9 cellular contexts compared by ENCODE assay signal in the genomic region with DNA sequence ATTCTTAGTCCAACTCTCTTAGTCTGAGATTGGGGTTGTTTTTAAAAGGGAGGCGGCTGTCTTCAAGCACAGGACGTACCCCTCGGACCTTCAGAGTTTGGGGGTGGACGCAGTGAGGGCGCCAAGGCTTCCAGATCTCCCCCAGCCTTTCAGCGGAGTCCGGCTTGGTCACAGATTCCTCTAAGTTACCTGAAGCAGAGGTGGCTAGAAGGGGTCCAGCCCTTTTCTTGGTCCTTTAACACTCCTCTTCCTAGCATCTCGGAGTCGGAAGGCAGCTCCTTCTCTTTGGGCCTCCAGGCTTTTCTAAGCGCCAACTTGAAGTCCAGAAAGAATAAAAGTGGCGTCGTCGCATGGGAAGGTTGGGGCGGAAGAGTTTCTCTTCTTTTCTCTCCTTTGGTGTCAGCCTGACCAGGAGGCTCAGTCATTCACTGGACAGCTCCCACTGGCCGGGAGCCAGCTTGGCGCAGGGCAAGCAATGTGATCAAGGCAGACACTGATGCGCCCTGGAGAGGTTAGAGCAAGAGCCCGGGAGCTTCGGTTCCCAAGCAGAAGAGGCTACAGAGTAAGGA. TPM values are rescaled to one million over a fixed set of nuclear protein-coding genes. Genes with fewer than 3 reads are reported as not detected.
A peak's percentile ranks its signal among the peaks of the same experiment; 100 is the strongest.
DNase-seq lines count a peak whose midpoint lies in the region; TF ChIP-seq lines count a peak whose summit lies in the region.
"Had no signal": no experiment of that assay in that cellular context is flagged by ENCODE, and none has a peak within 500 bp of the region (broad histone marks: within the 10 kb centered on the region; RNA-seq: fewer than 3 reads in every experiment).

No MANE protein-coding gene starts in this region.

- H3K4me3 ChIP-seq in AG04450 (ENCODE audit: low read depth, low read length) (peak overlapping the region; percentile 51), esophagus (ENCODE audit: low read depth in 1 of 2, low read length in 2 of 2) (peak overlapping the region; percentile 12 to 37), muscle layer of duodenum (ENCODE audit: low read depth in 1 of 2, low read length in 2 of 2) (peak overlapping the region; percentile 40 to 58)

- POLR2A ChIA-PET in AG04450 (lab: Yijun Ruan, JAX), result interaction anchor here (1.1 kb wide), 1 partner anchor 50 kb away, joined by 5 read pairs; no protein-coding TSS in a partner anchor

- H3K27ac ChIP-seq in AG04450 (ENCODE audit: low read depth, low read length) (no peak overlapping the region), esophagus (ENCODE audit: low read depth in 2 of 2, low read length in 1 of 2) (no peak overlapping the region), muscle layer of duodenum (ENCODE audit: low read length) (no peak overlapping the region)
- H3K27ac ChIP-seq: neutrophil had no signal

- H3K4me1 ChIP-seq in esophagus (ENCODE audit: control insufficient read depth in 2 of 2, insufficient read depth in 2 of 2, low read length in 1 of 2) (peaks cover 5 to 8% of the 10 kb centered on the region in 2 donors), muscle layer of duodenum (ENCODE audit: control insufficient read depth in 1 of 2, insufficient read depth in 2 of 2, low read length in 2 of 2) (peaks cover 0 to 30% of the 10 kb centered on the region in 2 donors)

- no peak for DNase-seq in AG04450 (ENCODE audit: low read depth, low spot score)
- peak; percentile 62 for DNase-seq in H4 (ENCODE audit: low spot score)
- DNase-seq in T-helper 9 cell, result peak; percentile 10
- no peak for DNase-seq in NCI-H510A (lab: John Stamatoyannopoulos, UW)
- no peak for DNase-seq in NCI-H1417 (lab: John Stamatoyannopoulos, UW)
- DNase-seq in GF-D8 (lab: John Stamatoyannopoulos, UW), result no peak

- WGBS in esophagus, 2 donors, result 1 to 3% methylated on average over 19 of the region's 19 CpGs

- no peak for TF ChIP-seq CTCF in AG04450 (IDR thresholded peaks at IDR 0.05; ENCODE audit: low read depth, low read length)

- H3K9me3 ChIP-seq in AG04450 (ENCODE audit: control insufficient read depth, insufficient read depth, low read length) (peaks cover 2% of the 10 kb centered on the region; the same call in 1 of the 2 replicates), esophagus (ENCODE audit: control insufficient read depth in 2 of 2, insufficient read depth in 1 of 2, low read depth in 1 of 2, low read length in 1 of 2) (peaks cover 0 to 2% of the 10 kb centered on the region in 2 donors), muscle layer of duodenum (ENCODE audit: control insufficient read depth in 1 of 2, low read length in 2 of 2) (no peaks in the 10 kb centered on the region)
- H3K9me3 ChIP-seq: neutrophil had no signal

- H3K36me3 ChIP-seq in esophagus (ENCODE audit: control insufficient read depth in 2 of 2, insufficient read depth in 2 of 2, low read length in 1 of 2) (no peaks in the 10 kb centered on the region), muscle layer of duodenum (ENCODE audit: control insufficient read depth in 1 of 2, insufficient read depth in 2 of 2, low read length in 2 of 2) (no peaks in the 10 kb centered on the region)
- H3K36me3 ChIP-seq: neutrophil had no signal

- H3K27me3 ChIP-seq in AG04450 (ENCODE audit: control insufficient read depth, insufficient read depth, low read length), result peaks cover 11% of the 10 kb centered on the region
- H3K27me3 ChIP-seq in esophagus (ENCODE audit: control insufficient read depth in 1 of 2, insufficient read depth in 2 of 2, low read length in 2 of 2), result peaks cover 0 to 4% of the 10 kb centered on the region in 2 donors
- peaks cover 8% of the 10 kb centered on the region for H3K27me3 ChIP-seq in muscle layer of duodenum (ENCODE audit: low read depth, low read length)

- CTCF ChIA-PET in AG04450 (lab: Charles Lee), result interaction anchor here (1.3 to 2.4 kb wide), 3 partner anchors 23 to 339 kb away, joined by 6 to 8 read pairs (median 6); no protein-coding TSS in a partner anchor

RNA-seq across cellular contexts. Expression of a gene that starts 9.6 kb away (rescaled TPM):
- not detected in 2 replicates for polyA plus RNA-seq in AG04450 (2011; rRNA removed)
- polyA minus RNA-seq in AG04450 (2011; rRNA and poly(A)+ RNA removed), result not detected in 2 replicates
- total RNA-seq in H4 (2014; rRNA removed; shearing (Covaris generic)), result not detected in 2 replicates
- not detected for polyA plus RNA-seq in esophagus

RNA-seq across cellular contexts. Expression of a gene that starts 40.7 kb away (rescaled TPM):
- polyA plus RNA-seq in AG04450 (2011; rRNA removed) (not detected in 2 replicates), esophagus (not detected)
- polyA minus RNA-seq in AG04450 (2011; rRNA and poly(A)+ RNA removed), result not detected in 2 replicates
- total RNA-seq in H4 (2014; rRNA removed; shearing (Covaris generic)), result not detected in 2 replicates

RNA-seq across cellular contexts. Expression of a gene that starts 44.1 kb away (rescaled TPM):
- polyA plus RNA-seq in AG04450 (2011; rRNA removed) (not detected in 2 replicates), esophagus (not detected)
- not detected in 2 replicates for polyA minus RNA-seq in AG04450 (2011; rRNA and poly(A)+ RNA removed)
- not detected in 2 replicates for total RNA-seq in H4 (2014; rRNA removed; shearing (Covaris generic))

RNA-seq across cellular contexts. Expression of a gene that starts 52.5 kb away (rescaled TPM):
- polyA plus RNA-seq in AG04450 (2011; rRNA removed), result 15.8 and 19.0 TPM in 2 replicates
- polyA minus RNA-seq in AG04450 (2011; rRNA and poly(A)+ RNA removed), result 8.6 and 10.3 TPM in 2 replicates
- 14.7 and 22.2 TPM in 2 replicates for total RNA-seq in H4 (2014; rRNA removed; shearing (Covaris generic))
- polyA plus RNA-seq in esophagus, result 10 to 100 TPM in 1 of 2 donors, 1 to 10 TPM in 1; 4.4 to 18.6 TPM

RNA-seq across cellular contexts. Expression of a gene that starts 56.7 kb away (rescaled TPM):
- polyA plus RNA-seq in AG04450 (2011; rRNA removed) (5.1 TPM in 2 replicates), esophagus (1 to 10 TPM; 4.6 to 8.4 TPM)
- polyA minus RNA-seq in AG04450 (2011; rRNA and poly(A)+ RNA removed), result 3.3 and 7.6 TPM in 2 replicates
- total RNA-seq in H4 (2014; rRNA removed; shearing (Covaris generic)), result 3.9 and 9.2 TPM in 2 replicates

Comparison
In these comparisons a context has a peak if more than half of its experiments do, and no peak if none do; other contexts are left out.
1. DNase-seq: peak in H4 (single experiment) and T-helper 9 cell (single experiment); none in AG04450 (single experiment), NCI-H510A (single experiment), NCI-H1417 (0 of 3) and GF-D8 (single experiment).
2. Peak in every context shown above with its lines, with median percentiles within 50 percentile points of each other: H3K4me3 ChIP-seq.